Comparison of ENCODE assay signal across 1 cellular context in genomic region chr3:9747267-9747666, GRCh38.
A peak's percentile ranks its signal among the peaks of the same experiment; 100 is the strongest.
TF ChIP-seq lines count a peak whose summit lies in the region.

No MANE protein-coding gene starts in this region.

TF ChIP-seq in GM12878, 131 proteins besides CTCF, POLR2A, EP300 and RAD21:
- no peak for TF ChIP-seq REST (IDR thresholded peaks at IDR 0.05; ENCODE audit: low read depth, low read length)
- TF ChIP-seq ESRRA (IDR thresholded peaks at IDR 0.05; ENCODE audit: low read length): no peak
- peak; percentile 68; the same call in 1 of the 2 replicates for TF ChIP-seq PKNOX1 (IDR thresholded peaks at IDR 0.05)
- TF ChIP-seq BMI1 (IDR thresholded peaks at IDR 0.05; ENCODE audit: borderline replicate concordance): no peak
- peak; percentile 56; the same call in 1 of the 2 replicates for TF ChIP-seq JUND (IDR thresholded peaks at IDR 0.05; ENCODE audit: low read depth, low read length)
- TF ChIP-seq IRF5 (IDR thresholded peaks at IDR 0.05; ENCODE audit: borderline replicate concordance): no peak
- no peak for TF ChIP-seq YBX1 (IDR thresholded peaks at IDR 0.05)
- no peak for TF ChIP-seq NR2C2 (IDR thresholded peaks at IDR 0.05; ENCODE audit: borderline replicate concordance, control insufficient read depth, insufficient read length, low read depth)
- TF ChIP-seq PAX5 (IDR thresholded peaks at IDR 0.05; ENCODE audit: borderline replicate concordance, low read depth, low read length): no peak
- no peak for TF ChIP-seq RELB (IDR thresholded peaks at IDR 0.05; ENCODE audit: low read depth)
- no peak for TF ChIP-seq ZNF207 (IDR thresholded peaks at IDR 0.05; ENCODE audit: borderline replicate concordance)
- TF ChIP-seq SPI1 (IDR thresholded peaks at IDR 0.05; ENCODE audit: borderline replicate concordance, insufficient read depth, low read depth, low read length): no peak
- TF ChIP-seq POU2F2 (IDR thresholded peaks at IDR 0.05; ENCODE audit: borderline replicate concordance, low read depth, low read length): no peak
- no peak for TF ChIP-seq FOXM1 (IDR thresholded peaks at IDR 0.05; ENCODE audit: low read depth, low read length)
- TF ChIP-seq CHD1 (IDR thresholded peaks at IDR 0.05; ENCODE audit: low read depth, low read length): no peak
- no peak for TF ChIP-seq CBFB (IDR thresholded peaks at IDR 0.05; ENCODE audit: low read depth)
- no peak for TF ChIP-seq ZZZ3 (IDR thresholded peaks at IDR 0.05; ENCODE audit: control insufficient read depth, insufficient read length, low read depth)
- no peak for TF ChIP-seq BCL3 (IDR thresholded peaks at IDR 0.05; ENCODE audit: borderline replicate concordance, insufficient read depth, low read depth, low read length, poor library complexity, severe bottlenecking)
- no peak for TF ChIP-seq BRCA1 (IDR thresholded peaks at IDR 0.05; ENCODE audit: low read depth, low read length)
- TF ChIP-seq ATF3 (IDR thresholded peaks at IDR 0.05; ENCODE audit: borderline replicate concordance, extremely low read depth, low read depth, low read length): no peak
- TF ChIP-seq TCF12 (IDR thresholded peaks at IDR 0.05; ENCODE audit: low read depth, low read length): 0 out of 2 replicates have a peak, but pooled peaks have one; percentile 58
- TF ChIP-seq ZNF217 (IDR thresholded peaks at IDR 0.05): no peak
- TF ChIP-seq RUNX3 (IDR thresholded peaks at IDR 0.05; ENCODE audit: low read length): no peak
- no peak for TF ChIP-seq RFX5 (IDR thresholded peaks at IDR 0.05; ENCODE audit: low read depth, low read length)
- no peak for TF ChIP-seq STAT1 (conservative IDR thresholded peaks at IDR 0.05)
- TF ChIP-seq NFYA (IDR thresholded peaks at IDR 0.05; ENCODE audit: borderline replicate concordance, low read depth, low read length): no peak
- TF ChIP-seq NFIC (IDR thresholded peaks at IDR 0.05; ENCODE audit: low read depth, low read length): no peak
- TF ChIP-seq MEF2A (IDR thresholded peaks at IDR 0.05; ENCODE audit: insufficient read depth, low read depth, low read length): no peak
- no peak for TF ChIP-seq ATF2 (IDR thresholded peaks at IDR 0.05; ENCODE audit: low read length)
- no peak for TF ChIP-seq CREB1 (IDR thresholded peaks at IDR 0.05; ENCODE audit: low read depth)
- no peak for TF ChIP-seq RBBP5 (conservative IDR thresholded peaks at IDR 0.05)
- TF ChIP-seq PML (IDR thresholded peaks at IDR 0.05; ENCODE audit: low read length): no peak
- TF ChIP-seq CREM (IDR thresholded peaks at IDR 0.05; ENCODE audit: low read depth): no peak
- TF ChIP-seq MEF2B (IDR thresholded peaks at IDR 0.05; ENCODE audit: partially characterized antibody, poor library complexity, severe bottlenecking): peak; percentile 62
- TF ChIP-seq CBX5 (IDR thresholded peaks at IDR 0.05; ENCODE audit: low read depth): no peak
- TF ChIP-seq ZBTB11 (CRISPR knock-in tag; IDR thresholded peaks at IDR 0.05): no peak
- 0 out of 2 replicates have a peak, but pooled peaks have one; percentile 35 for TF ChIP-seq IRF4 (IDR thresholded peaks at IDR 0.05; ENCODE audit: low read depth, low read length)
- TF ChIP-seq RAD51 (IDR thresholded peaks at IDR 0.05): no peak
- no peak for TF ChIP-seq NKRF (conservative IDR thresholded peaks at IDR 0.05)
- TF ChIP-seq JUNB (IDR thresholded peaks at IDR 0.05): no peak; the same call in 1 of the 2 replicates
- TF ChIP-seq MAX (IDR thresholded peaks at IDR 0.05; ENCODE audit: low read depth, low read length): no peak
- no peak for TF ChIP-seq E2F8 (IDR thresholded peaks at IDR 0.05; ENCODE audit: low read depth, partially characterized antibody)
TF ChIP-seq in GM12878: peak in this region for 5.
